In genomic region chr2:61634512-61634911, GRCh38 we compare ENCODE assay signal across 1 cellular context.
TF ChIP-seq lines count a peak whose summit lies in the region.

No MANE protein-coding gene starts in this region.

TF ChIP-seq in GM23338, 12 proteins besides CTCF, POLR2A, EP300 and RAD21 (continued from another document):
- TF ChIP-seq, protein P1, sequence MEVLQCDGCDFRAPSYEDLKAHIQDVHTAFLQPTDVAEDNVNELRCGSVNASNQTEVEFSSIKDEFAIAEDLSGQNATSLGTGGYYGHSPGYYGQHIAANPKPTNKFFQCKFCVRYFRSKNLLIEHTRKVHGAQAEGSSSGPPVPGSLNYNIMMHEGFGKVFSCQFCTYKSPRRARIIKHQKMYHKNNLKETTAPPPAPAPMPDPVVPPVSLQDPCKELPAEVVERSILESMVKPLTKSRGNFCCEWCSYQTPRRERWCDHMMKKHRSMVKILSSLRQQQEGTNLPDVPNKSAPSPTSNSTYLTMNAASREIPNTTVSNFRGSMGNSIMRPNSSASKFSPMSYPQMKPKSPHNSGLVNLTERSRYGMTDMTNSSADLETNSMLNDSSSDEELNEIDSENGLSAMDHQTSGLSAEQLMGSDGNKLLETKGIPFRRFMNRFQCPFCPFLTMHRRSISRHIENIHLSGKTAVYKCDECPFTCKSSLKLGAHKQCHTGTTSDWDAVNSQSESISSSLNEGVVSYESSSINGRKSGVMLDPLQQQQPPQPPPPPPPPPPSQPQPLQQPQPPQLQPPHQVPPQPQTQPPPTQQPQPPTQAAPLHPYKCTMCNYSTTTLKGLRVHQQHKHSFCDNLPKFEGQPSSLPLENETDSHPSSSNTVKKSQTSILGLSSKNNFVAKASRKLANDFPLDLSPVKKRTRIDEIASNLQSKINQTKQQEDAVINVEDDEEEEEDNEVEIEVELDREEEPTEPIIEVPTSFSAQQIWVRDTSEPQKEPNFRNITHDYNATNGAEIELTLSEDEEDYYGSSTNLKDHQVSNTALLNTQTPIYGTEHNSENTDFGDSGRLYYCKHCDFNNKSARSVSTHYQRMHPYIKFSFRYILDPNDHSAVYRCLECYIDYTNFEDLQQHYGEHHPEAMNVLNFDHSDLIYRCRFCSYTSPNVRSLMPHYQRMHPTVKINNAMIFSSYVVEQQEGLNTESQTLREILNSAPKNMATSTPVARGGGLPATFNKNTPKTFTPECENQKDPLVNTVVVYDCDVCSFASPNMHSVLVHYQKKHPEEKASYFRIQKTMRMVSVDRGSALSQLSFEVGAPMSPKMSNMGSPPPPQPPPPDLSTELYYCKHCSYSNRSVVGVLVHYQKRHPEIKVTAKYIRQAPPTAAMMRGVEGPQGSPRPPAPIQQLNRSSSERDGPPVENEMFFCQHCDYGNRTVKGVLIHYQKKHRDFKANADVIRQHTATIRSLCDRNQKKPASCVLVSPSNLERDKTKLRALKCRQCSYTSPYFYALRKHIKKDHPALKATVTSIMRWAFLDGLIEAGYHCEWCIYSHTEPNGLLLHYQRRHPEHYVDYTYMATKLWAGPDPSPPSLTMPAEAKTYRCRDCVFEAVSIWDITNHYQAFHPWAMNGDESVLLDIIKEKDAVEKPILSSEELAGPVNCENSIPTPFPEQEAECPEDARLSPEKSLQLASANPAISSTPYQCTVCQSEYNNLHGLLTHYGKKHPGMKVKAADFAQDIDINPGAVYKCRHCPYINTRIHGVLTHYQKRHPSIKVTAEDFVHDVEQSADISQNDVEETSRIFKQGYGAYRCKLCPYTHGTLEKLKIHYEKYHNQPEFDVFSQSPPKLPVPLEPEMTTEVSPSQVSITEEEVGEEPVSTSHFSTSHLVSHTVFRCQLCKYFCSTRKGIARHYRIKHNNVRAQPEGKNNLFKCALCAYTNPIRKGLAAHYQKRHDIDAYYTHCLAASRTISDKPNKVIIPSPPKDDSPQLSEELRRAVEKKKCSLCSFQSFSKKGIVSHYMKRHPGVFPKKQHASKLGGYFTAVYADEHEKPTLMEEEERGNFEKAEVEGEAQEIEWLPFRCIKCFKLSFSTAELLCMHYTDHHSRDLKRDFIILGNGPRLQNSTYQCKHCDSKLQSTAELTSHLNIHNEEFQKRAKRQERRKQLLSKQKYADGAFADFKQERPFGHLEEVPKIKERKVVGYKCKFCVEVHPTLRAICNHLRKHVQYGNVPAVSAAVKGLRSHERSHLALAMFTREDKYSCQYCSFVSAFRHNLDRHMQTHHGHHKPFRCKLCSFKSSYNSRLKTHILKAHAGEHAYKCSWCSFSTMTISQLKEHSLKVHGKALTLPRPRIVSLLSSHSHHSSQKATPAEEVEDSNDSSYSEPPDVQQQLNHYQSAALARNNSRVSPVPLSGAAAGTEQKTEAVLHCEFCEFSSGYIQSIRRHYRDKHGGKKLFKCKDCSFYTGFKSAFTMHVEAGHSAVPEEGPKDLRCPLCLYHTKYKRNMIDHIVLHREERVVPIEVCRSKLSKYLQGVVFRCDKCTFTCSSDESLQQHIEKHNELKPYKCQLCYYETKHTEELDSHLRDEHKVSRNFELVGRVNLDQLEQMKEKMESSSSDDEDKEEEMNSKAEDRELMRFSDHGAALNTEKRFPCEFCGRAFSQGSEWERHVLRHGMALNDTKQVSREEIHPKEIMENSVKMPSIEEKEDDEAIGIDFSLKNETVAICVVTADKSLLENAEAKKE (CRISPR knock-in tag; IDR thresholded peaks at IDR 0.05): no peak
- TF ChIP-seq EZH2 (IDR thresholded peaks at IDR 0.05; ENCODE audit: low read depth, unreplicated experiment) (no peak), ZNF114 (CRISPR knock-in tag; IDR thresholded peaks at IDR 0.05) (no peak)
